In the genomic region with DNA sequence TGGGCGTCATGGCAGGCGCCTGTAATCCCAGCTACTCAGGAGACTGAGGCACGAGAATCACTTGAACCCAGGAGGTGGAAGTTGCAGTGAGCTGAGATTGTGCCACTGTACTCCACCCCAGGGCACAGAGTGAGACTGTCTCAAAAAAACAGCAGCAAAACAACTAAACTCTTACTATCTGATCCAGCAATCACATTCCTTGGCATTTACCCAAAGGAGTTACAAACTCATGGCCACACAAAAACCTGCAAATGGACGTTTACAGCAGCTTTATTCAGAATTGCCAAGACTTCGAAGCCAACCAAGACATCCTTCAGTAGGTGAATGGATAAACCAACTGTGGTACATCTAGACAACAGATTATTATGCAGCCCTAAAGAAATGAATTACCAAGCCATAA, we compare ENCODE assay signal across 1 cellular context.
TF ChIP-seq lines count a peak whose summit lies in the region.

No MANE protein-coding gene starts in this region.

TF ChIP-seq in HepG2, 621 proteins besides CTCF, POLR2A, EP300 and RAD21:
- TF ChIP-seq TEAD3 (CRISPR knock-in tag; optimal IDR thresholded peaks at IDR 0.05; ENCODE audit: borderline replicate concordance) = peak; percentile 9
- TF ChIP-seq ZMYM2 (CRISPR knock-in tag; IDR thresholded peaks at IDR 0.05) = no peak
